In genomic region chr1:7681401-7681800, GRCh38 we compare ENCODE assay signal across 1 cellular context.
TF ChIP-seq lines count a peak whose summit lies in the region.

No MANE protein-coding gene starts in this region.

TF ChIP-seq in GM23338, 12 proteins besides CTCF, POLR2A, EP300 and RAD21 (continued from another document):
- TF ChIP-seq ZNF462 (CRISPR knock-in tag; IDR thresholded peaks at IDR 0.05) = no peak
- no peak for TF ChIP-seq CREB1 (CRISPR knock-in tag; IDR thresholded peaks at IDR 0.05; ENCODE audit: low read depth)
- TF ChIP-seq JUNB (IDR thresholded peaks at IDR 0.05; ENCODE audit: unreplicated experiment) = no peak
- no peak for TF ChIP-seq NANOG (IDR thresholded peaks at IDR 0.05; ENCODE audit: borderline replicate concordance)
- no peak for TF ChIP-seq ETS1 (IDR thresholded peaks at IDR 0.05)
- no peak for TF ChIP-seq STAT1 (IDR thresholded peaks at IDR 0.05; ENCODE audit: unreplicated experiment)
